ENCODE assay signal across 15 cellular contexts in genomic region chr17:1873418-1873817, GRCh38. TPM values are rescaled to one million over a fixed set of nuclear protein-coding genes. Genes with fewer than 3 reads are reported as not detected.
DNase-seq lines count a peak whose midpoint lies in the region; ATAC-seq and TF ChIP-seq lines count a peak whose summit lies in the region.
"Had no signal": no experiment of that assay in that cellular context is flagged by ENCODE, and none has a peak within 500 bp of the region (broad histone marks: within the 10 kb centered on the region; RNA-seq: fewer than 3 reads in every experiment).

No MANE protein-coding gene starts in this region.

- no peak for TF ChIP-seq CTCF in CD4-positive, alpha-beta T cell (IDR thresholded peaks at IDR 0.05)
- TF ChIP-seq CTCF in GM10248 (IDR thresholded peaks at IDR 0.05; ENCODE audit: control extremely low read depth, extremely low read depth, low read depth, missing control alignments) (no peak), endothelial cell (IDR thresholded peaks at IDR 0.05; ENCODE audit: unreplicated experiment) (no peak)

- DNase-seq in CD4-positive, alpha-beta T cell: no peak
- DNase-seq in GM10248 (ENCODE audit: extremely low spot score) (peak; percentile 60), endothelial cell (ENCODE audit: low spot score) (no peak), SK-N-DZ (ENCODE audit: low spot score) (no peak), NCI-H2081 treated with DMSO at 0.1 percent for 48 hours (lab: John Stamatoyannopoulos, UW) (no peak)
- peak; percentile 6 to 21 for DNase-seq in activated T-cell treated with anti-CD3 and anti-CD28 coated beads, Interleukin-2, amount 50 U/mL, for 72 hours
- DNase-seq in effector memory CD8-positive, alpha-beta T cell: no peak
- DNase-seq: COR-L47, head of caudate nucleus, midbrain, NCI-H1105, NCI-H2081, RPMI8226 had no signal

- no peak overlapping the region for H3K27ac ChIP-seq in CD4-positive, alpha-beta T cell (ENCODE audit: low read depth, low read length)
- H3K27ac ChIP-seq: thoracic aorta had no signal

- no peaks in the 10 kb centered on the region for H3K9me3 Mint-ChIP-seq in CD4-positive, alpha-beta T cell
- no peaks in the 10 kb centered on the region for H3K9me3 Mint-ChIP-seq in activated T-cell treated with anti-CD3 and anti-CD28 coated beads, Interleukin-2, amount 50 U/mL, for 72 hours
- no peaks in the 10 kb centered on the region for H3K9me3 Mint-ChIP-seq in effector memory CD8-positive, alpha-beta T cell
- H3K9me3 Mint-ChIP-seq in endothelial cell (ENCODE audit: unreplicated experiment): no peaks in the 10 kb centered on the region
- H3K9me3 Mint-ChIP-seq: GM23338 had no signal

- H3K4me3 Mint-ChIP-seq in CD4-positive, alpha-beta T cell: peak overlapping the region; percentile 59
- peak overlapping the region; percentile 74 to 88 for H3K4me3 Mint-ChIP-seq in activated T-cell treated with anti-CD3 and anti-CD28 coated beads, Interleukin-2, amount 50 U/mL, for 72 hours
- H3K4me3 Mint-ChIP-seq in effector memory CD8-positive, alpha-beta T cell: no peak overlapping the region
- no peak overlapping the region for H3K4me3 Mint-ChIP-seq in endothelial cell (ENCODE audit: unreplicated experiment)
- H3K4me3 Mint-ChIP-seq: GM23338 had no signal

- H3K4me1 Mint-ChIP-seq in CD4-positive, alpha-beta T cell (ENCODE audit: low read depth): peaks cover 45% of the 10 kb centered on the region
- peaks cover 49% of the 10 kb centered on the region for H3K4me1 Mint-ChIP-seq in activated T-cell treated with anti-CD3 and anti-CD28 coated beads, Interleukin-2, amount 50 U/mL, for 72 hours (ENCODE audit: low read depth)
- H3K4me1 Mint-ChIP-seq in effector memory CD8-positive, alpha-beta T cell (ENCODE audit: low read depth in 2 of 2): peaks cover 15 to 25% of the 10 kb centered on the region in 2 donors
- peaks cover 3% of the 10 kb centered on the region for H3K4me1 Mint-ChIP-seq in endothelial cell (ENCODE audit: unreplicated experiment)
- H3K4me1 Mint-ChIP-seq: GM23338 had no signal

- H3K27ac Mint-ChIP-seq in CD4-positive, alpha-beta T cell: peak overlapping the region; percentile 84
- H3K27ac Mint-ChIP-seq in activated T-cell treated with anti-CD3 and anti-CD28 coated beads, Interleukin-2, amount 50 U/mL, for 72 hours: peak overlapping the region; percentile 86
- peak overlapping the region; percentile 16 to 86 for H3K27ac Mint-ChIP-seq in effector memory CD8-positive, alpha-beta T cell
- H3K27ac Mint-ChIP-seq in endothelial cell (ENCODE audit: unreplicated experiment): no peak overlapping the region
- H3K27ac Mint-ChIP-seq: GM23338 had no signal

- POLR2A ChIA-PET in CD4-positive, alpha-beta T cell (lab: Charles Lee): no interaction called here
- POLR2A ChIA-PET in GM10248 (lab: Yijun Ruan, JAX): no interaction called here

- no peaks in the 10 kb centered on the region for H3K9me3 ChIP-seq in CD4-positive, alpha-beta T cell (ENCODE audit: control insufficient read depth, low read length)
- H3K9me3 ChIP-seq: thoracic aorta had no signal

- H3K36me3 Mint-ChIP-seq in CD4-positive, alpha-beta T cell (ENCODE audit: low read depth): peaks cover 56% of the 10 kb centered on the region
- peaks cover 18 to 43% of the 10 kb centered on the region in 2 donors for H3K36me3 Mint-ChIP-seq in activated T-cell treated with anti-CD3 and anti-CD28 coated beads, Interleukin-2, amount 50 U/mL, for 72 hours (ENCODE audit: insufficient read depth in 2 of 2)
- H3K36me3 Mint-ChIP-seq in effector memory CD8-positive, alpha-beta T cell (ENCODE audit: insufficient read depth): peaks cover 47% of the 10 kb centered on the region
- peaks cover 30% of the 10 kb centered on the region for H3K36me3 Mint-ChIP-seq in endothelial cell (ENCODE audit: low read depth, unreplicated experiment)

- intact Hi-C loops in CD4-positive, alpha-beta T cell (cut with DNase I, micrococcal nuclease): loop anchor here in 1 of 2 experiments (5.0 kb wide), 2 partner anchors 46 to 159 kb away; partner anchors contain the start of genes DPH1 and SMYD4

- CTCF ChIA-PET in CD4-positive, alpha-beta T cell (lab: Charles Lee): interaction anchor here (0.7 to 1.6 kb wide), 2 partner anchors 8 to 98 kb away, joined by 3 to 7 read pairs; no protein-coding TSS in a partner anchor
- CTCF ChIA-PET in GM10248 (lab: Yijun Ruan, JAX): interaction anchor here (1.3 kb wide), 2 partner anchors 9 to 152 kb away, joined by 3 to 5 read pairs; no protein-coding TSS in a partner anchor

- H3K27me3 Mint-ChIP-seq in CD4-positive, alpha-beta T cell: no peaks in the 10 kb centered on the region
- H3K27me3 Mint-ChIP-seq in activated T-cell treated with anti-CD3 and anti-CD28 coated beads, Interleukin-2, amount 50 U/mL, for 72 hours (ENCODE audit: low read depth): no peaks in the 10 kb centered on the region
- no peaks in the 10 kb centered on the region for H3K27me3 Mint-ChIP-seq in effector memory CD8-positive, alpha-beta T cell
- H3K27me3 Mint-ChIP-seq in endothelial cell (ENCODE audit: unreplicated experiment): peaks cover 2% of the 10 kb centered on the region

- no peak for ATAC-seq in CD4-positive, alpha-beta T cell (ENCODE audit: poor library complexity)
- ATAC-seq in activated T-cell treated with anti-CD3 and anti-CD28 coated beads, Interleukin-2, amount 50 U/mL, for 72 hours (replicated peaks in 1 of 2): peak; percentile 74
- no peak for ATAC-seq in effector memory CD8-positive, alpha-beta T cell (replicated peaks)
- ATAC-seq: GM23338 had no signal

- H3K27me3 ChIP-seq in CD4-positive, alpha-beta T cell (ENCODE audit: control insufficient read depth, insufficient read depth, low read length): no peaks in the 10 kb centered on the region

RNA-seq across cellular contexts. Expression of gene RPA1, which starts 43.6 kb away (rescaled TPM):
- 10 to 100 TPM; 38.6 to 38.7 TPM for total RNA-seq in CD4-positive, alpha-beta T cell
- 100 to 1,000 TPM; 178 to 211 TPM for total RNA-seq in activated T-cell treated with anti-CD3 and anti-CD28 coated beads, Interleukin-2, amount 50 U/mL, for 72 hours
- 105 TPM for total RNA-seq in endothelial cell (ENCODE audit: unreplicated experiment)
- 20.6 and 27.8 TPM in 2 replicates for polyA plus RNA-seq in SK-N-DZ (2014; cell fraction: cytosol; rRNA removed)
- polyA plus RNA-seq in SK-N-DZ (2014; cell fraction: nucleus; rRNA removed): 24.8 and 38.3 TPM in 2 replicates

RNA-seq across cellular contexts. Expression of gene SMYD4, which starts 43.7 kb away (rescaled TPM):
- total RNA-seq in CD4-positive, alpha-beta T cell: 10 to 100 TPM in 1 of 2 experiments, 1 to 10 TPM in 1; 9.3 to 10.6 TPM
- total RNA-seq in activated T-cell treated with anti-CD3 and anti-CD28 coated beads, Interleukin-2, amount 50 U/mL, for 72 hours: 10 to 100 TPM; 23.0 to 30.6 TPM
- 19.3 TPM for total RNA-seq in endothelial cell (ENCODE audit: unreplicated experiment)
- polyA plus RNA-seq in SK-N-DZ (2014; cell fraction: cytosol; rRNA removed): 18.8 and 23.3 TPM in 2 replicates
- polyA plus RNA-seq in SK-N-DZ (2014; cell fraction: nucleus; rRNA removed): 18.7 and 33.4 TPM in 2 replicates

Comparison
In these comparisons a context has a peak if more than half of its experiments do, and no peak if none do; other contexts are left out.
1. ATAC-seq: peak in activated T-cell treated with anti-CD3 and anti-CD28 coated beads, Interleukin-2, amount 50 U/mL, for 72 hours (2 of 2); none in CD4-positive, alpha-beta T cell (single experiment) and effector memory CD8-positive, alpha-beta T cell (single experiment).
2. DNase-seq: peak in GM10248 (single experiment) and activated T-cell treated with anti-CD3 and anti-CD28 coated beads, Interleukin-2, amount 50 U/mL, for 72 hours (2 of 2); none in CD4-positive, alpha-beta T cell (0 of 10), effector memory CD8-positive, alpha-beta T cell (0 of 3), endothelial cell (single experiment), SK-N-DZ (single experiment) and NCI-H2081 treated with DMSO at 0.1 percent for 48 hours (single experiment).
3. H3K4me3 Mint-ChIP-seq: peak in CD4-positive, alpha-beta T cell (single experiment) and activated T-cell treated with anti-CD3 and anti-CD28 coated beads, Interleukin-2, amount 50 U/mL, for 72 hours (2 of 2); none in effector memory CD8-positive, alpha-beta T cell (0 of 2) and endothelial cell (single experiment).